ENCODE assay signal across 1 cellular context in the genomic region with DNA sequence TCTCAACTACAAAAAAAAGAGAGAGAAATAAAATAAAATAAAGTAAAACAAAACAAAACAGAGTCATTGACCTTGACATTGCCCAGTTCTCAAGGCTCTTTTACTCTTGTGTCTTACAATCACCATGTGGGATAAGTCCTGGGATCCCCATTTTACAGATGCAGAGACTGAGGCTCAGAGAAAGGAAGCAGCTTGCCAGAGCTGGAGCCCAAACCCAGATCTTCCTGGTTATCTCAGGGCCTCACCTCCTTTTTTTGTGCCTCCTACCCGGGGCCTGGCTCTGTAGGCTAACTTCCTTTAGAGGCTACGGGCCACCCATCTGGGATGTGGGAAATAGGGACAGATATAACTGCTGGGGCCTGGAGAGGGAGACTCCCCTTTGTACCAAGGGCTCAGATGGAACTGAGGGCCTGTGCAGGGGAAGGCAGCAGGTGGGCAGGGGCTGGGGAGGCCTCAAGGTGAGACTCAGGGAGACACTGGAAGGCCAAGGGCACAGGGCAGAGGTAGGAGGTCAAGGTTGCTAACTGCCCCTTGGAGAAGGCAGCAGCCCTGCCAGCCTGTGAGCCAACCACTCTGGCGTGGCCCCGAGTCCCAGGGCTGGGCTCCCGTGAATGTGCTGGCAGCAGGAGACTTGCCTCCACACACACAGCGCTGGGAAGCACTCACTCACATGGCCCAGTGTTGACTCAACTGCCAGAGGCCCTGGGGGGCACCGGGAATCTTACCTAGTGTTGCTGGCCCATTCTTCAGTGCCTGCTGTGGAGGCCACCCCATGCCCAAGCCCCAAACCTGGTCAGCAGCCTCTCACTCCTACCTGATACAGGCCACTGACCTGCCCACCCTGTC.
TF ChIP-seq lines count a peak whose summit lies in the region.

No MANE protein-coding gene starts in this region.

TF ChIP-seq in IMR-90, 13 proteins besides CTCF, POLR2A, EP300 and RAD21:
- TF ChIP-seq SMC3 (IDR thresholded peaks at IDR 0.05; ENCODE audit: low read depth, low read length): no peak
- no peak for TF ChIP-seq NFE2L2 (IDR thresholded peaks at IDR 0.05; ENCODE audit: low read depth, low read length)
- TF ChIP-seq FOS (IDR thresholded peaks at IDR 0.05; ENCODE audit: low read depth, low read length): no peak
- no peak for TF ChIP-seq RFX5 (IDR thresholded peaks at IDR 0.05; ENCODE audit: low read depth, low read length)
- TF ChIP-seq, protein P1, sequence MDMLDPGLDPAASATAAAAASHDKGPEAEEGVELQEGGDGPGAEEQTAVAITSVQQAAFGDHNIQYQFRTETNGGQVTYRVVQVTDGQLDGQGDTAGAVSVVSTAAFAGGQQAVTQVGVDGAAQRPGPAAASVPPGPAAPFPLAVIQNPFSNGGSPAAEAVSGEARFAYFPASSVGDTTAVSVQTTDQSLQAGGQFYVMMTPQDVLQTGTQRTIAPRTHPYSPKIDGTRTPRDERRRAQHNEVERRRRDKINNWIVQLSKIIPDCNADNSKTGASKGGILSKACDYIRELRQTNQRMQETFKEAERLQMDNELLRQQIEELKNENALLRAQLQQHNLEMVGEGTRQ (IDR thresholded peaks at IDR 0.05; ENCODE audit: low read depth, low read length): no peak
- no peak for TF ChIP-seq MAZ (IDR thresholded peaks at IDR 0.05; ENCODE audit: borderline replicate concordance, low read depth, low read length)
